10 cellular contexts compared by ENCODE assay signal in the genomic region with DNA sequence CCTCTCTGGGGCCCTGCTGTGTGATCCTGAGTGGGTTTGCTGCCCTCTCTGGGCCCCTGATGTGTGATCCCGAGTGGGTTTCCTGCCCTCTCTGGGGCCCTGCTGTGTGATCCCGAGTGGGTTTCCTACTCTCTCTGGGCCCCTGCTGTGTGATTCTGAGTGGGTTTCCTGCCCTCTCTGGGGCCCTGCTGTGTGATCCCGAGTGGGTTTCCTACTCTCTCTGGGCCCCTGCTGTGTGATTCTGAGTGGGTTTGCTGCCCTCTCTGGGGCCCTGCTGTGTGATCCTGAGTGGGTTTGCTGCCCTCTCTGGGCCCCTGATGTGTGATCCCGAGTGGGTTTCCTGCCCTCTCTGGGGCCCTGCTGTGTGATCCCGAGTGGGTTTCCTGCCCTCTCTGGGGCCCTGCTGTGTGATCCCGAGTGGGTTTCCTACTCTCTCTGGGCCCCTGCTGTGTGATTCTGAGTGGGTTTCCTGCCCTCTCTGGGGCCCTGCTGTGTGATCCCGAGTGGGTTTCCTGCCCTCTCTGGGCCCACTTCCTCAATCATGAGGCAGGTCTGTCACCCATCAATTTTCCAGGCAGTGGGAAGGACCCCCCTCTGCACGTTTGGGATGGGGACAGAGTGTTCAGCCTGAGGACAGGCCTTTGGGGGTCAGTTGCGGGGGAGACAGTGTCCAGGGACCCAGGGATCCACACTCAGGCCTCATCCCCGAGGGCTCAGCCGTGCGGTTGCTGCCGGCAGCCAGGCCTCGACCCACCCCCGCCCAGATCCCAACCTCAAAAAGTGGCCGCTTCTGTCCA. TPM values are rescaled to one million over a fixed set of nuclear protein-coding genes. Genes with fewer than 3 reads are reported as not detected.
DNase-seq lines count a peak whose midpoint lies in the region; ATAC-seq, FAIRE-seq and TF ChIP-seq lines count a peak whose summit lies in the region.
"Not testable (repeated sequence)": the region's sequence is repeated elsewhere in the genome, so short reads cannot be mapped to it uniquely, and the experiment has no call there.
"Had no signal": no experiment of that assay in that cellular context is flagged by ENCODE, and none has a peak within 500 bp of the region (broad histone marks: within the 10 kb centered on the region; RNA-seq: fewer than 3 reads in every experiment).

No MANE protein-coding gene starts in this region.

- not testable (repeated sequence) for H4K20me1 ChIP-seq in GM23338 (replicated peaks; ENCODE audit: insufficient read depth); endothelial cell of umbilical vein (replicated peaks; ENCODE audit: control insufficient read depth, extremely low read depth, insufficient read depth, low read length)

- not testable (repeated sequence) for H3K27ac Mint-ChIP-seq in GM23338; T-helper 1 cell treated with Interleukin-12 subunit alpha and Interleukin-12 subunit beta and Interleukin-4 antibody, amounts not matched to agents 30 μg/mL and 1 μg/mL, for 36 hours
- peak overlapping the region in 1 of 9 donors; percentile 56 for H3K27ac Mint-ChIP-seq in naive thymus-derived CD4-positive, alpha-beta T cell

- not testable (repeated sequence) for H3F3A ChIP-seq in GM23338 (replicated peaks; ENCODE audit: low read depth)

- H3K79me2 ChIP-seq in GM23338 (replicated peaks; ENCODE audit: insufficient read depth); endothelial cell of umbilical vein (ENCODE audit: control insufficient read depth, insufficient read depth, low read length): not testable (repeated sequence)

- not testable (repeated sequence) for BruUV-seq in endothelial cell of umbilical vein (replicated peaks; lab: Mats Ljungman, UMichigan)

- H3K9me3 Mint-ChIP-seq in GM23338; T-helper 1 cell treated with Interleukin-12 subunit alpha and Interleukin-12 subunit beta and Interleukin-4 antibody, amounts not matched to agents 30 μg/mL and 1 μg/mL, for 36 hours; naive thymus-derived CD4-positive, alpha-beta T cell: not testable (repeated sequence)

- DNase-seq in GM23338 (ENCODE audit: low spot score); astrocyte of the cerebellum (ENCODE audit: low read depth); endothelial cell of umbilical vein (ENCODE audit: low read depth, low spot score); naive thymus-derived CD4-positive, alpha-beta T cell; small intestine: not testable (repeated sequence)

- TF ChIP-seq POLR2A in endothelial cell of umbilical vein (IDR thresholded peaks at IDR 0.05; ENCODE audit: low read depth, low read length), result not testable (repeated sequence)

- not testable (repeated sequence) for H3K4me1 Mint-ChIP-seq in GM23338; T-helper 1 cell treated with Interleukin-12 subunit alpha and Interleukin-12 subunit beta and Interleukin-4 antibody, amounts not matched to agents 30 μg/mL and 1 μg/mL, for 36 hours (ENCODE audit: low read depth)
- peaks cover 6 to 19% (median 14%) of the 10 kb centered on the region in 7 donors for H3K4me1 Mint-ChIP-seq in naive thymus-derived CD4-positive, alpha-beta T cell

- not testable (repeated sequence) for FAIRE-seq in endothelial cell of umbilical vein (lab: Jason Lieb, UNC); small intestine (lab: Jason Lieb, UNC)

- dilution Hi-C loops in endothelial cell of umbilical vein (cut with MboI; ENCODE audit: extremely low pct_ligation_motif_present, low sequenced_read_pairs), result not testable (repeated sequence)

- H3K9me2 ChIP-seq in GM23338 (ENCODE audit: insufficient read depth), result not testable (repeated sequence)

- H3K9ac ChIP-seq in endothelial cell of umbilical vein (replicated peaks; ENCODE audit: extremely low read depth, insufficient read depth, low read length), result not testable (repeated sequence)

- TF ChIP-seq CTCF in GM23338 (conservative IDR thresholded peaks at IDR 0.05; ENCODE audit: low read depth in 2 of 2); astrocyte of the cerebellum (IDR thresholded peaks at IDR 0.05; ENCODE audit: low read depth, low read length, missing control alignments); endothelial cell of umbilical vein (IDR thresholded peaks at IDR 0.05; ENCODE audit: extremely low read depth in 1 of 2, insufficient read depth in 1 of 2, low read depth in 1 of 2, low read length in 2 of 2): not testable (repeated sequence)

- not testable (repeated sequence) for H3K36me3 Mint-ChIP-seq in GM23338 (ENCODE audit: low read depth); T-helper 1 cell treated with Interleukin-12 subunit alpha and Interleukin-12 subunit beta and Interleukin-4 antibody, amounts not matched to agents 30 μg/mL and 1 μg/mL, for 36 hours (ENCODE audit: low read depth); naive thymus-derived CD4-positive, alpha-beta T cell

- intact Hi-C loops in endothelial cell of umbilical vein (cut with micrococcal nuclease); naive thymus-derived CD4-positive, alpha-beta T cell (cut with micrococcal nuclease): not testable (repeated sequence)

- H3K27me3 ChIP-seq in GM23338 (ENCODE audit: insufficient read depth), result peaks cover 21% of the 10 kb centered on the region
- H3K27me3 ChIP-seq in endothelial cell of umbilical vein (ENCODE audit: control insufficient read depth in 2 of 2, insufficient read depth in 2 of 2, low read length in 2 of 2); naive thymus-derived CD4-positive, alpha-beta T cell (ENCODE audit: control insufficient read depth in 2 of 2, insufficient read depth in 2 of 2, low read length in 2 of 2); small intestine (ENCODE audit: control insufficient read depth in 2 of 2, insufficient read depth in 2 of 2, low read length in 2 of 2): not testable (repeated sequence)

- CTCF ChIA-PET in endothelial cell of umbilical vein (lab: Charles Lee), result interaction anchor here (1.3 kb wide), 1 partner anchor 332 kb away, joined by 3 read pairs; no protein-coding TSS in a partner anchor
- CTCF ChIA-PET in naive thymus-derived CD4-positive, alpha-beta T cell (lab: Charles Lee), result not testable (repeated sequence)

- peak overlapping the region; percentile 66; the same call in 2 of the 3 replicates for H3K4me3 Mint-ChIP-seq in GM23338
- peak overlapping the region; percentile 73 for H3K4me3 Mint-ChIP-seq in T-helper 1 cell treated with Interleukin-12 subunit alpha and Interleukin-12 subunit beta and Interleukin-4 antibody, amounts not matched to agents 30 μg/mL and 1 μg/mL, for 36 hours
- H3K4me3 Mint-ChIP-seq in naive thymus-derived CD4-positive, alpha-beta T cell, result peak overlapping the region in 6 of 10 donors; percentile 57 to 77 (median 62)

- in situ Hi-C loops in astrocyte of the cerebellum (cut with HindIII; ENCODE audit: low sequenced_read_pairs), result not testable (repeated sequence)

- H3K27ac ChIP-seq in GM23338 (ENCODE audit: low read depth); endothelial cell of umbilical vein (ENCODE audit: insufficient read depth, low read depth, low read length); naive thymus-derived CD4-positive, alpha-beta T cell (ENCODE audit: low read depth, low read length): not testable (repeated sequence)
- H3K27ac ChIP-seq in small intestine (ENCODE audit: low read depth in 1 of 2, low read length in 1 of 2), result peak overlapping the region; percentile 28 to 58

- WGBS in small intestine, 3 donors, result 17 to 28% (median 21%) methylated on average over 13 to 16 of the region's 16 CpGs

- peaks cover 20% of the 10 kb centered on the region for H3K27me3 Mint-ChIP-seq in GM23338 (ENCODE audit: insufficient read depth, low read depth, poor library complexity)
- not testable (repeated sequence) for H3K27me3 Mint-ChIP-seq in T-helper 1 cell treated with Interleukin-12 subunit alpha and Interleukin-12 subunit beta and Interleukin-4 antibody, amounts not matched to agents 30 μg/mL and 1 μg/mL, for 36 hours (ENCODE audit: low read depth); naive thymus-derived CD4-positive, alpha-beta T cell

- not testable (repeated sequence) for H3K36me3 ChIP-seq in GM23338 (ENCODE audit: insufficient read depth); endothelial cell of umbilical vein (ENCODE audit: control insufficient read depth in 2 of 2, extremely low read depth in 1 of 2, insufficient read depth in 2 of 2, low read length in 2 of 2); naive thymus-derived CD4-positive, alpha-beta T cell (ENCODE audit: control insufficient read depth in 2 of 3, insufficient read depth in 3 of 3, low read length in 3 of 3); small intestine (ENCODE audit: control insufficient read depth in 2 of 2, insufficient read depth in 2 of 2, low read length in 2 of 2)

- ATAC-seq in GM23338, result peak; percentile 19
- ATAC-seq in naive thymus-derived CD4-positive, alpha-beta T cell, result peak; percentile 28

- H3K9me1 ChIP-seq in endothelial cell of umbilical vein (replicated peaks; ENCODE audit: control insufficient read depth, extremely low read depth, insufficient read depth, low read length), result not testable (repeated sequence)

- H2AFZ ChIP-seq in GM23338, result not testable (repeated sequence)
- peak overlapping the region; percentile 46 for H2AFZ ChIP-seq in endothelial cell of umbilical vein (ENCODE audit: low read depth, low read length)

- peak overlapping the region; percentile 88 for H3K4me2 ChIP-seq in GM23338
- H3K4me2 ChIP-seq in endothelial cell of umbilical vein (ENCODE audit: insufficient read depth, low read length), result not testable (repeated sequence)

- POLR2A ChIA-PET in endothelial cell of umbilical vein (lab: Charles Lee), result interaction anchor here (0.7 kb wide), 1 partner anchor 13 kb away, joined by 9 read pairs; no protein-coding TSS in a partner anchor
- POLR2A ChIA-PET in naive thymus-derived CD4-positive, alpha-beta T cell (lab: Charles Lee), result interaction anchor here (0.6 to 2.2 kb wide), 3 partner anchors 10 to 41 kb away, joined by 3 to 7 read pairs (median 6); no protein-coding TSS in a partner anchor

- not testable (repeated sequence) for H3K4me1 ChIP-seq in GM23338 (ENCODE audit: insufficient read depth); endothelial cell of umbilical vein (ENCODE audit: control insufficient read depth, extremely low read depth, insufficient read depth, low read length); small intestine (ENCODE audit: control insufficient read depth in 2 of 2, insufficient read depth in 1 of 2, low read depth in 1 of 2, low read length in 1 of 2)
- H3K4me1 ChIP-seq in naive thymus-derived CD4-positive, alpha-beta T cell (ENCODE audit: control insufficient read depth in 2 of 2, insufficient read depth in 2 of 2, low read length in 2 of 2), result peaks cover 8 to 13% of the 10 kb centered on the region in 2 donors

- not testable (repeated sequence) for H3K9me3 ChIP-seq in endothelial cell of umbilical vein (replicated peaks; ENCODE audit: control insufficient read depth, insufficient read depth, low read length); iPS-18c (ENCODE audit: control insufficient read depth, insufficient read depth, low read length); naive thymus-derived CD4-positive, alpha-beta T cell (ENCODE audit: control insufficient read depth in 2 of 3, low read length in 3 of 3); small intestine (ENCODE audit: control insufficient read depth, low read depth)

- H3K4me3 ChIP-seq in GM23338, result peak overlapping the region; percentile 69
- H3K4me3 ChIP-seq in astrocyte of the cerebellum (ENCODE audit: low read depth, low read length), result peak overlapping the region; percentile 18
- H3K4me3 ChIP-seq in endothelial cell of umbilical vein (replicated peaks in 1 of 3; ENCODE audit: insufficient read depth in 1 of 3, low read depth in 1 of 3, low read length in 3 of 3), result peak overlapping the region in 1 of 3 experiments; percentile 1
- H3K4me3 ChIP-seq in iPS-18c (ENCODE audit: insufficient read depth, low read depth, low read length), result peak overlapping the region; percentile 56
- H3K4me3 ChIP-seq in naive thymus-derived CD4-positive, alpha-beta T cell (ENCODE audit: low read length), result not testable (repeated sequence)
- peak overlapping the region in 1 of 2 donors; percentile 27 for H3K4me3 ChIP-seq in small intestine (ENCODE audit: low read depth in 1 of 2, low read length in 2 of 2)

RNA-seq across cellular contexts. Expression of a gene that starts 0.5 kb away (rescaled TPM):
- total RNA-seq in GM23338 (2014; rRNA removed; shearing (Covaris generic)), result not detected in 2 replicates
- polyA plus RNA-seq in GM23338 (2016; fragmentation: Nextera tagmentation; extraction: Ambion mirVana) (not detected in 2 replicates), endothelial cell of umbilical vein (0.03 TPM in 1 of 2 replicates, not detected in the other), small intestine (under 1 TPM in 2 of 3 donors, not detected in 1; 0.46 to 0.54 TPM)
- total RNA-seq in endothelial cell of umbilical vein, result not detected in 2 replicates
- polyA plus RNA-seq in endothelial cell of umbilical vein (2011; cell fraction: cytosol; rRNA removed), result not detected in 2 replicates
- not detected in 2 replicates for polyA plus RNA-seq in endothelial cell of umbilical vein (2011; cell fraction: nucleus; rRNA removed)
- not detected in 2 replicates for polyA plus RNA-seq in endothelial cell of umbilical vein (2012)
- polyA minus RNA-seq in endothelial cell of umbilical vein, result not detected in 2 replicates
- polyA minus RNA-seq in endothelial cell of umbilical vein (2011; cell fraction: cytosol; rRNA and poly(A)+ RNA removed), result not detected
- polyA minus RNA-seq in endothelial cell of umbilical vein (2011; cell fraction: nucleus; rRNA and poly(A)+ RNA removed), result not detected in 2 replicates
- total RNA-seq in naive thymus-derived CD4-positive, alpha-beta T cell, result 1 to 10 TPM in 1 of 5 experiments, under 1 TPM in 3, not detected in 1; 0.14 to 3.9 (median 0.45) TPM
- under 1 TPM; 0.14 to 0.44 TPM for polyA plus RNA-seq in naive thymus-derived CD4-positive, alpha-beta T cell
- total RNA-seq: activated naive CD8-positive, alpha-beta T cell treated with anti-CD3 and anti-CD28 coated beads for 36 hours; kidney epithelial cell had no signal

RNA-seq across cellular contexts. Expression of a gene that starts 25.2 kb away (rescaled TPM):
- total RNA-seq in GM23338 (2014; rRNA removed; shearing (Covaris generic)), result 2.4 and 4.5 TPM in 2 replicates
- 3.1 and 3.7 TPM in 2 replicates for polyA plus RNA-seq in GM23338 (2016; fragmentation: Nextera tagmentation; extraction: Ambion mirVana)
- not detected in 2 replicates for total RNA-seq in endothelial cell of umbilical vein
- polyA plus RNA-seq in endothelial cell of umbilical vein, result not detected in 2 replicates
- polyA plus RNA-seq in endothelial cell of umbilical vein (2011; cell fraction: cytosol; rRNA removed), result not detected in 2 replicates
- not detected in 2 replicates for polyA plus RNA-seq in endothelial cell of umbilical vein (2011; cell fraction: nucleus; rRNA removed)
- polyA plus RNA-seq in endothelial cell of umbilical vein (2012), result 0.21 TPM in 1 of 2 replicates, not detected in the other
- not detected in 2 replicates for polyA minus RNA-seq in endothelial cell of umbilical vein
- not detected for polyA minus RNA-seq in endothelial cell of umbilical vein (2011; cell fraction: cytosol; rRNA and poly(A)+ RNA removed)
- polyA minus RNA-seq in endothelial cell of umbilical vein (2011; cell fraction: nucleus; rRNA and poly(A)+ RNA removed), result not detected in 2 replicates
- under 1 TPM in 3 of 5 experiments, not detected in 2; 0.24 to 0.41 (median 0.27) TPM for total RNA-seq in naive thymus-derived CD4-positive, alpha-beta T cell
- polyA plus RNA-seq in naive thymus-derived CD4-positive, alpha-beta T cell, result under 1 TPM in 1 of 2 donors, not detected in 1; 0.54 TPM
- polyA plus RNA-seq in small intestine, result 1 to 10 TPM in 2 of 3 donors, under 1 TPM in 1; 0.69 to 1.9 (median 1.3) TPM

RNA-seq across cellular contexts. Expression of a gene that starts 26.5 kb away (rescaled TPM):
- 0.45 and 1.9 TPM in 2 replicates for total RNA-seq in GM23338 (2014; rRNA removed; shearing (Covaris generic))
- polyA plus RNA-seq in GM23338 (2016; fragmentation: Nextera tagmentation; extraction: Ambion mirVana) (0.29 and 0.40 TPM in 2 replicates), endothelial cell of umbilical vein (not detected in 2 replicates), small intestine (under 1 TPM in 1 of 3 donors, not detected in 2; 0.13 TPM)
- not detected in 2 replicates for total RNA-seq in endothelial cell of umbilical vein
- polyA plus RNA-seq in endothelial cell of umbilical vein (2011; cell fraction: cytosol; rRNA removed), result not detected in 2 replicates
- polyA plus RNA-seq in endothelial cell of umbilical vein (2011; cell fraction: nucleus; rRNA removed), result not detected in 2 replicates
- not detected in 2 replicates for polyA plus RNA-seq in endothelial cell of umbilical vein (2012)
- polyA minus RNA-seq in endothelial cell of umbilical vein, result not detected in 2 replicates
- polyA minus RNA-seq in endothelial cell of umbilical vein (2011; cell fraction: cytosol; rRNA and poly(A)+ RNA removed), result not detected
- not detected in 2 replicates for polyA minus RNA-seq in endothelial cell of umbilical vein (2011; cell fraction: nucleus; rRNA and poly(A)+ RNA removed)
- 1 to 10 TPM in 2 of 5 experiments, under 1 TPM in 3; 0.27 to 1.8 (median 0.72) TPM for total RNA-seq in naive thymus-derived CD4-positive, alpha-beta T cell
- polyA plus RNA-seq in naive thymus-derived CD4-positive, alpha-beta T cell, result 10 to 100 TPM in 1 of 2 donors, 1 to 10 TPM in 1; 3.6 to 12.9 TPM
- total RNA-seq: dermis blood vessel endothelial cell, kidney epithelial cell had no signal

RNA-seq across cellular contexts. Expression of a gene that starts 32.3 kb away (rescaled TPM):
- total RNA-seq in GM23338 (2014; rRNA removed; shearing (Covaris generic)), result 2.6 and 6.8 TPM in 2 replicates
- polyA plus RNA-seq in GM23338 (2016; fragmentation: Nextera tagmentation; extraction: Ambion mirVana) (1.4 and 1.9 TPM in 2 replicates), endothelial cell of umbilical vein (3.3 and 4.3 TPM in 2 replicates), small intestine (1 to 10 TPM; 1.1 to 3.0 (median 1.9) TPM)
- 7.5 and 9.6 TPM in 2 replicates for total RNA-seq in endothelial cell of umbilical vein
- polyA plus RNA-seq in endothelial cell of umbilical vein (2011; cell fraction: cytosol; rRNA removed), result 0.37 and 0.86 TPM in 2 replicates
- 22.0 and 22.7 TPM in 2 replicates for polyA plus RNA-seq in endothelial cell of umbilical vein (2011; cell fraction: nucleus; rRNA removed)
- 1.9 and 2.9 TPM in 2 replicates for polyA plus RNA-seq in endothelial cell of umbilical vein (2012)
- 0.80 and 0.98 TPM in 2 replicates for polyA minus RNA-seq in endothelial cell of umbilical vein
- polyA minus RNA-seq in endothelial cell of umbilical vein (2011; cell fraction: cytosol; rRNA and poly(A)+ RNA removed), result 3.6 TPM
- 4.2 and 6.6 TPM in 2 replicates for polyA minus RNA-seq in endothelial cell of umbilical vein (2011; cell fraction: nucleus; rRNA and poly(A)+ RNA removed)
- 10 to 100 TPM in 2 of 5 experiments, 1 to 10 TPM in 2, under 1 TPM in 1; 0.37 to 12.9 (median 4.6) TPM for total RNA-seq in naive thymus-derived CD4-positive, alpha-beta T cell
- not detected for polyA plus RNA-seq in naive thymus-derived CD4-positive, alpha-beta T cell
- total RNA-seq: kidney epithelial cell had no signal

RNA-seq across cellular contexts. Expression of a gene that starts 44.8 kb away (rescaled TPM):
- 79.1 and 128 TPM in 2 replicates for total RNA-seq in GM23338 (2014; rRNA removed; shearing (Covaris generic))
- polyA plus RNA-seq in GM23338 (2016; fragmentation: Nextera tagmentation; extraction: Ambion mirVana) (67.7 and 76.0 TPM in 2 replicates), endothelial cell of umbilical vein (19.1 and 21.5 TPM in 2 replicates), small intestine (10 to 100 TPM; 31.8 to 45.5 (median 35.1) TPM)
- total RNA-seq in endothelial cell of umbilical vein, result 140 and 164 TPM in 2 replicates
- 37.2 and 46.9 TPM in 2 replicates for polyA plus RNA-seq in endothelial cell of umbilical vein (2011; cell fraction: cytosol; rRNA removed)
- polyA plus RNA-seq in endothelial cell of umbilical vein (2011; cell fraction: nucleus; rRNA removed), result 97.6 and 105 TPM in 2 replicates
- polyA plus RNA-seq in endothelial cell of umbilical vein (2012), result 94.8 and 130 TPM in 2 replicates
- 27.4 and 29.2 TPM in 2 replicates for polyA minus RNA-seq in endothelial cell of umbilical vein
- polyA minus RNA-seq in endothelial cell of umbilical vein (2011; cell fraction: cytosol; rRNA and poly(A)+ RNA removed), result 44.2 TPM
- 50.4 and 106 TPM in 2 replicates for polyA minus RNA-seq in endothelial cell of umbilical vein (2011; cell fraction: nucleus; rRNA and poly(A)+ RNA removed)
- total RNA-seq in naive thymus-derived CD4-positive, alpha-beta T cell, result 100 to 1,000 TPM; 131 to 150 (median 133) TPM
- 10 to 100 TPM; 22.3 to 34.5 TPM for polyA plus RNA-seq in naive thymus-derived CD4-positive, alpha-beta T cell
